Comparison of ENCODE assay signal across 8 cellular contexts in the genomic region with DNA sequence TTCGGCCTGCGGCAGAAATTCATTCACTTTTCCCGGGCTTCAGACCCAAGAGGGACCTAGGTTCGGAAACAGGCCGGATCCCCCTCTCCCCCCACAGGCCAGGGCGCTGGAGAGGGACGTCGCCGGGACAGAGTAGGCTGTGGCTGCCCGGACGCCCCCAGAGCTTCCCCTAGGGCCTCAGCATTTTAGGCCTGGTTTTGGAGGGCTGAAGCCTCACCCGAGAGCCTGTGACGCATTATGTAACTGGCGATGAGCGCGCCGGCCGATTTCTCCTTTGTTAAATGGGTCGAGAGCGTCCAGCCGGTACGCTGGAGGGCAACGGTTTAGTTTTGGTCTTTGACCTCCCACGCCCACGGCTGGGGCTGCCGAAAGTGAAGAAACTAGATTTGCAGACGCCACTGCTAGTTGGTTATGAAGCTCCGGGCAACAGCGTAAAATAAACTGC. TPM values are rescaled to one million over a fixed set of nuclear protein-coding genes. Genes with fewer than 3 reads are reported as not detected.
DNase-seq lines count a peak whose midpoint lies in the region; ATAC-seq, FAIRE-seq and TF ChIP-seq lines count a peak whose summit lies in the region.

No MANE protein-coding gene starts in this region.

- in situ Hi-C loops in KBM-7 (cut with MboI; ENCODE audit: low pct_unique_long_range_greater_than_20kb, low sequenced_read_pairs), result no loop called here

- peak; percentile 42 for DNase-seq in COLO668 (lab: John Stamatoyannopoulos, UW; ENCODE audit: unreplicated experiment)
- DNase-seq in KBM-7, result peak; percentile 41
- peak; percentile 26 to 28 for DNase-seq in activated CD4-positive, alpha-beta T cell treated with anti-CD3 and anti-CD28 coated beads, Interleukin-2, amount 50 U/mL, for 4 hours
- DNase-seq in dorsolateral prefrontal cortex, result peak; percentile 40 to 72 (median 52)
- peak; percentile 56 to 60 for DNase-seq in lung microvascular endothelial cell (ENCODE audit: low read depth in 2 of 2)
- DNase-seq in stimulated activated CD8-positive, alpha-beta memory T cell treated with anti-CD3 and anti-CD28 coated beads, Interleukin-15, amount 100 ng/mL, for 48 hours (ENCODE audit: low read depth in 2 of 2), result peak; percentile 19 to 20
- DNase-seq in RCC 7860 (ENCODE audit: low spot score), result no peak

- no peaks in the 10 kb centered on the region for H3K27me3 ChIP-seq in dorsolateral prefrontal cortex

- H3K4me3 ChIP-seq in dorsolateral prefrontal cortex, result peak overlapping the region; percentile 68 to 100 (median 97)

- no peak for FAIRE-seq in RCC 7860 (lab: Jason Lieb, UNC)

- peak overlapping the region; percentile 76 to 99 (median 98) for H3K27ac ChIP-seq in dorsolateral prefrontal cortex

- peak; percentile 36 for ATAC-seq in GM21447 (IDR thresholded peaks at IDR 0.05; ENCODE audit: unreplicated experiment)

- intact Hi-C loops in dorsolateral prefrontal cortex (cut with DNase I), result loop anchor here (2.0 to 5.0 kb wide), 5 partner anchors 46 to 236 kb away; a partner anchor contains a TSS

- no peak for TF ChIP-seq CTCF in dorsolateral prefrontal cortex (IDR thresholded peaks at IDR 0.05 in 54 of 56, conservative IDR thresholded peaks at IDR 0.05 in 2 of 56; ENCODE audit: low read depth in 1 of 56, partially characterized antibody in 56 of 56)

RNA-seq across cellular contexts. Expression of a gene that starts 0.7 kb away (rescaled TPM):
- 1,000 to 10,000 TPM in 2 of 120 experiments, 100 to 1,000 TPM in 118; 437 to 1,009 (median 790) TPM for total RNA-seq in dorsolateral prefrontal cortex
- 146 and 161 TPM in 2 replicates for total RNA-seq in lung microvascular endothelial cell

RNA-seq across cellular contexts. Expression of a gene that starts 32.8 kb away (rescaled TPM):
- total RNA-seq in dorsolateral prefrontal cortex, result 10 to 100 TPM in 119 of 120 experiments, 1 to 10 TPM in 1; 9.9 to 40.2 (median 19.8) TPM
- 39.4 and 49.8 TPM in 2 replicates for total RNA-seq in lung microvascular endothelial cell
